ENCODE assay signal across 11 cellular contexts in genomic region chr14:19874842-19875241, GRCh38. TPM values are rescaled to one million over a fixed set of nuclear protein-coding genes. Genes with fewer than 3 reads are reported as not detected.
"Had no signal": no experiment of that assay in that cellular context is flagged by ENCODE, and none has a peak within 500 bp of the region (broad histone marks: within the 10 kb centered on the region; RNA-seq: fewer than 3 reads in every experiment).

TSS of gene OR4K2 (plus strand) at chr14:19875142. CDS start at chr14:19876268, 1,126 bp downstream.

- H3K4me1 ChIP-seq: HAP-1 had no signal

- DNase-seq: GM23248, GOT3, H7, H9, HCEC 1CT, HFFc6 had no signal

- FAIRE-seq: H1, H54 had no signal

- H3K4me3 ChIP-seq: GM23248, GM23338, HAP-1 had no signal

- ATAC-seq: GM23338, HCT116 had no signal

- H3K4me2 ChIP-seq: GM23338 had no signal

- H3K27ac ChIP-seq: GM23248 had no signal

RNA-seq across cellular contexts. Expression of gene OR4K2, which starts in this region (rescaled TPM):
- polyA plus RNA-seq: GM23248, GM23338, H1 had no signal
